ENCODE assay signal across 24 cellular contexts in genomic region chr7:22454446-22454845, GRCh38. TPM values are rescaled to one million over a fixed set of nuclear protein-coding genes. Genes with fewer than 3 reads are reported as not detected.
"Had no signal": no experiment of that assay in that cellular context is flagged by ENCODE, and none has a peak within 500 bp of the region (broad histone marks: within the 10 kb centered on the region; RNA-seq: fewer than 3 reads in every experiment).

No MANE protein-coding gene starts in this region.

- H3K9me3 ChIP-seq: MG63, Peyer's patch, SJCRH30 had no signal

- H3K27ac ChIP-seq: PC-9, Peyer's patch, SJCRH30 had no signal

- H3K4me3 ChIP-seq: MG63, PC-9, Peyer's patch, SJCRH30 had no signal

- H3K27me3 ChIP-seq: MG63, Peyer's patch, SJCRH30 had no signal

- DNase-seq: IMR-90; Karpas-422; KG1; MG63; NCI-H1092; NCI-H1105 treated with DMSO at 0.1 percent for 48 hours; NCI-H1417 treated with DMSO at 0.1 percent for 48 hours; NCI-H146; NCI-H1694 treated with DMSO at 0.1 percent for 48 hours; NCI-H1930; NCI-H2081; NCI-H226; NCI-H446; NCI-H524; NCI-H526 treated with DMSO at 0.1 percent for 48 hours; NCI-H748 treated with DMSO at 0.1 percent for 48 hours; NK-92 treated with Interleukin-12 subunit alpha and Interleukin-12 subunit beta, amount 100 ng/mL, for 24 hours; OCI-M1; PC-9; Peyer's patch; SHP77 treated with DMSO at 0.1 percent for 48 hours; SJCRH30 had no signal

- H3K4me2 ChIP-seq: PC-9 had no signal

- H2AFZ ChIP-seq: PC-9 had no signal

- H3K36me3 ChIP-seq: Peyer's patch, SJCRH30 had no signal

- H3K4me1 ChIP-seq: SJCRH30 had no signal

RNA-seq across cellular contexts. Expression of gene STEAP1B, which starts 45.5 kb away (rescaled TPM):
- total RNA-seq: HepG2, Peyer's patch, Right ventricle myocardium inferior, SJCRH30 had no signal
- polyA plus RNA-seq: HepG2 had no signal
